16 cellular contexts compared by ENCODE assay signal in genomic region chr4:170805352-170805751, GRCh38.
"Had no signal": no experiment of that assay in that cellular context is flagged by ENCODE, and none has a peak within 500 bp of the region (broad histone marks: within the 10 kb centered on the region; RNA-seq: fewer than 3 reads in every experiment).

No MANE protein-coding gene starts in this region.

- H3K27ac Mint-ChIP-seq: activated CD4-positive, alpha-beta memory T cell treated with anti-CD3 and anti-CD28 coated beads for 36 hours; activated CD8-positive, alpha-beta memory T cell treated with anti-CD3 and anti-CD28 coated beads, Interleukin-2, amount 10 ng/mL, durations not matched to agents 7 days and 5 days; activated naive CD4-positive, alpha-beta T cell treated with anti-CD3 and anti-CD28 coated beads, Interleukin-2, amount 10 ng/mL, durations not matched to agents 7 days and 5 days; activated T-helper 2 cell treated with anti-CD3 and anti-CD28 coated beads, Interferon-gamma antibody, Interleukin-2, Interleukin-4, amounts not matched to agents 10 μg/mL and 5 μg/mL and 100 μg/mL, durations not matched to agents 14 hours and 24 hours and 36 hours; naive B cell; stimulated activated effector memory CD8-positive, alpha-beta T cell treated with anti-CD3 and anti-CD28 coated beads, Interleukin-12 subunit alpha, Interleukin-12 subunit beta, amount 100 ng/mL, for 72 hours had no signal

- H3K4me3 Mint-ChIP-seq: activated CD4-positive, alpha-beta memory T cell treated with anti-CD3 and anti-CD28 coated beads for 36 hours; activated CD8-positive, alpha-beta memory T cell treated with anti-CD3 and anti-CD28 coated beads, Interleukin-2, amount 10 ng/mL, durations not matched to agents 7 days and 5 days; activated naive CD4-positive, alpha-beta T cell treated with anti-CD3 and anti-CD28 coated beads, Interleukin-2, amount 10 ng/mL, durations not matched to agents 7 days and 5 days; naive B cell; stimulated activated effector memory CD8-positive, alpha-beta T cell treated with anti-CD3 and anti-CD28 coated beads, Interleukin-12 subunit alpha, Interleukin-12 subunit beta, amount 100 ng/mL, for 72 hours had no signal

- H3K27me3 Mint-ChIP-seq: activated CD4-positive, alpha-beta memory T cell treated with anti-CD3 and anti-CD28 coated beads for 36 hours; activated CD8-positive, alpha-beta memory T cell treated with anti-CD3 and anti-CD28 coated beads, Interleukin-2, amount 10 ng/mL, durations not matched to agents 7 days and 5 days; activated naive CD4-positive, alpha-beta T cell treated with anti-CD3 and anti-CD28 coated beads, Interleukin-2, amount 10 ng/mL, durations not matched to agents 7 days and 5 days; naive B cell had no signal

- H3K4me1 Mint-ChIP-seq: activated CD8-positive, alpha-beta memory T cell treated with anti-CD3 and anti-CD28 coated beads, Interleukin-2, amount 10 ng/mL, durations not matched to agents 7 days and 5 days; activated naive CD4-positive, alpha-beta T cell treated with anti-CD3 and anti-CD28 coated beads, Interleukin-2, amount 10 ng/mL, durations not matched to agents 7 days and 5 days; naive B cell; stimulated activated effector memory CD8-positive, alpha-beta T cell treated with anti-CD3 and anti-CD28 coated beads, Interleukin-12 subunit alpha, Interleukin-12 subunit beta, amount 100 ng/mL, for 72 hours had no signal

- DNase-seq: activated CD4-positive, alpha-beta memory T cell treated with anti-CD3 and anti-CD28 coated beads for 36 hours; activated CD4-positive, alpha-beta T cell treated with anti-CD3 and anti-CD28 coated beads for 1 hour; activated CD8-positive, alpha-beta memory T cell treated with anti-CD3 and anti-CD28 coated beads, Interleukin-2, amount 10 ng/mL, durations not matched to agents 7 days and 5 days; activated naive CD4-positive, alpha-beta T cell treated with anti-CD3 and anti-CD28 coated beads, Interleukin-2, amount 10 ng/mL, durations not matched to agents 7 days and 5 days; activated T-cell treated with anti-CD3 and anti-CD28 coated beads, Interleukin-2, amount 50 U/mL, for 1 hour; erythroblast; gastrocnemius medialis; heart left ventricle; left ventricle myocardium inferior; naive B cell; stimulated activated CD4-positive, alpha-beta T cell treated with anti-CD3 and anti-CD28 coated beads, Interleukin-12 subunit alpha, Interleukin-12 subunit beta, amount 100 ng/mL, for 4 hours; stimulated activated CD4-positive, alpha-beta T cell treated with anti-CD3 and anti-CD28 coated beads, Interleukin-2, amount 100 ng/mL, for 24 hours; T-helper 9 cell; thyroid gland had no signal

- H3K36me3 Mint-ChIP-seq: activated CD4-positive, alpha-beta memory T cell treated with anti-CD3 and anti-CD28 coated beads for 36 hours; activated CD8-positive, alpha-beta memory T cell treated with anti-CD3 and anti-CD28 coated beads, Interleukin-2, amount 10 ng/mL, durations not matched to agents 7 days and 5 days; activated naive CD4-positive, alpha-beta T cell treated with anti-CD3 and anti-CD28 coated beads, Interleukin-2, amount 10 ng/mL, durations not matched to agents 7 days and 5 days; naive B cell; stimulated activated effector memory CD8-positive, alpha-beta T cell treated with anti-CD3 and anti-CD28 coated beads, Interleukin-12 subunit alpha, Interleukin-12 subunit beta, amount 100 ng/mL, for 72 hours had no signal
